12 cellular contexts compared by ENCODE assay signal in genomic region chr2:64133828-64134227, GRCh38. TPM values are rescaled to one million over a fixed set of nuclear protein-coding genes. Genes with fewer than 3 reads are reported as not detected.
A peak's percentile ranks its signal among the peaks of the same experiment; 100 is the strongest.
DNase-seq lines count a peak whose midpoint lies in the region; ATAC-seq lines count a peak whose summit lies in the region.
"Had no signal": no experiment of that assay in that cellular context is flagged by ENCODE, and none has a peak within 500 bp of the region (broad histone marks: within the 10 kb centered on the region; RNA-seq: fewer than 3 reads in every experiment).

No MANE protein-coding gene starts in this region.

- no peak for DNase-seq in CD4-positive, CD25-positive, alpha-beta regulatory T cell
- DNase-seq in HT-29 (ENCODE audit: low spot score), result peak; percentile 11
- no peak for DNase-seq in activated naive CD8-positive, alpha-beta T cell treated with anti-CD3 and anti-CD28 coated beads, Interleukin-2, amount 50 U/mL, for 24 hours
- DNase-seq in kidney tubule cell (ENCODE audit: low spot score), result peak; percentile 44
- no peak for DNase-seq in NCI-H1436 (lab: John Stamatoyannopoulos, UW)
- no peak for DNase-seq in superior temporal gyrus (ENCODE audit: extremely low spot score)
- DNase-seq: CD4-positive, alpha-beta T cell; effector CD8-positive, alpha-beta T cell; retina; SHP77 had no signal

- peaks cover 89% of the 10 kb centered on the region for H3K4me1 ChIP-seq in CD4-positive, CD25-positive, alpha-beta regulatory T cell (ENCODE audit: control insufficient read depth, insufficient read depth, low read length, poor library complexity, severe bottlenecking)

- H3K27ac Mint-ChIP-seq in CD4-positive, CD25-positive, alpha-beta regulatory T cell, result no peak overlapping the region
- H3K27ac Mint-ChIP-seq in activated naive CD8-positive, alpha-beta T cell treated with anti-CD3 and anti-CD28 coated beads, Interleukin-2, amount 50 U/mL, for 24 hours, result peak overlapping the region; percentile 87

- H3K36me3 Mint-ChIP-seq in CD4-positive, CD25-positive, alpha-beta regulatory T cell, result peaks cover 20% of the 10 kb centered on the region
- H3K36me3 Mint-ChIP-seq in activated naive CD8-positive, alpha-beta T cell treated with anti-CD3 and anti-CD28 coated beads, Interleukin-2, amount 50 U/mL, for 24 hours (ENCODE audit: low read depth), result peaks cover 20% of the 10 kb centered on the region

- H3K36me3 ChIP-seq in CD4-positive, CD25-positive, alpha-beta regulatory T cell (ENCODE audit: control insufficient read depth, insufficient read depth, low read length), result peaks cover 5% of the 10 kb centered on the region

- no peak overlapping the region for H3K27ac ChIP-seq in CD4-positive, CD25-positive, alpha-beta regulatory T cell (ENCODE audit: insufficient read depth, low read length, poor library complexity, severe bottlenecking)

- H3K9me3 ChIP-seq in CD4-positive, CD25-positive, alpha-beta regulatory T cell (ENCODE audit: control insufficient read depth in 2 of 2, low read length in 2 of 2), result no peaks in the 10 kb centered on the region

- H3K27me3 ChIP-seq in CD4-positive, CD25-positive, alpha-beta regulatory T cell (ENCODE audit: control insufficient read depth, insufficient read depth, low read length), result no peaks in the 10 kb centered on the region

- H3K4me1 Mint-ChIP-seq in CD4-positive, CD25-positive, alpha-beta regulatory T cell, result peaks cover 60 to 93% (median 79%) of the 10 kb centered on the region in 4 donors
- H3K4me1 Mint-ChIP-seq in activated naive CD8-positive, alpha-beta T cell treated with anti-CD3 and anti-CD28 coated beads, Interleukin-2, amount 50 U/mL, for 24 hours, result peaks cover 93% of the 10 kb centered on the region

- ATAC-seq in CD4-positive, CD25-positive, alpha-beta regulatory T cell (ENCODE audit: low read depth in 2 of 2), result no peak
- ATAC-seq in activated naive CD8-positive, alpha-beta T cell treated with anti-CD3 and anti-CD28 coated beads, Interleukin-2, amount 50 U/mL, for 24 hours, result peak; percentile 86
- no peak for ATAC-seq in GM18873 (IDR thresholded peaks at IDR 0.05; ENCODE audit: low FRiP score, unreplicated experiment)
- no peak for ATAC-seq in HG03159 (IDR thresholded peaks at IDR 0.05; ENCODE audit: unreplicated experiment)

- no peaks in the 10 kb centered on the region for H3K27me3 Mint-ChIP-seq in CD4-positive, CD25-positive, alpha-beta regulatory T cell
- no peaks in the 10 kb centered on the region for H3K27me3 Mint-ChIP-seq in activated naive CD8-positive, alpha-beta T cell treated with anti-CD3 and anti-CD28 coated beads, Interleukin-2, amount 50 U/mL, for 24 hours
- H3K27me3 Mint-ChIP-seq: CD4-positive, alpha-beta T cell had no signal

- H3K9me3 Mint-ChIP-seq in CD4-positive, CD25-positive, alpha-beta regulatory T cell, result no peaks in the 10 kb centered on the region
- no peaks in the 10 kb centered on the region for H3K9me3 Mint-ChIP-seq in activated naive CD8-positive, alpha-beta T cell treated with anti-CD3 and anti-CD28 coated beads, Interleukin-2, amount 50 U/mL, for 24 hours
- H3K9me3 Mint-ChIP-seq: CD4-positive, alpha-beta T cell had no signal

- H3K4me3 ChIP-seq in CD4-positive, CD25-positive, alpha-beta regulatory T cell (ENCODE audit: low read depth, low read length), result peak overlapping the region; percentile 53

- peak overlapping the region in 3 of 4 donors; percentile 18 to 38 (median 28) for H3K4me3 Mint-ChIP-seq in CD4-positive, CD25-positive, alpha-beta regulatory T cell
- peak overlapping the region; percentile 13 for H3K4me3 Mint-ChIP-seq in activated naive CD8-positive, alpha-beta T cell treated with anti-CD3 and anti-CD28 coated beads, Interleukin-2, amount 50 U/mL, for 24 hours

RNA-seq across cellular contexts. Expression of gene PELI1, which starts 10.4 kb away (rescaled TPM):
- total RNA-seq in CD4-positive, CD25-positive, alpha-beta regulatory T cell, result 405 TPM
- 10 to 100 TPM; 32.9 to 39.8 (median 33.8) TPM for polyA plus RNA-seq in CD4-positive, CD25-positive, alpha-beta regulatory T cell
- total RNA-seq in HT-29 (2014; rRNA removed; shearing (Covaris generic)), result 122 and 123 TPM in 2 replicates

Comparison
In these comparisons a context has a peak if more than half of its experiments do, and no peak if none do; other contexts are left out.
1. DNase-seq: peak in HT-29 (single experiment) and kidney tubule cell (single experiment); none in CD4-positive, CD25-positive, alpha-beta regulatory T cell (0 of 3), activated naive CD8-positive, alpha-beta T cell treated with anti-CD3 and anti-CD28 coated beads, Interleukin-2, amount 50 U/mL, for 24 hours (single experiment), NCI-H1436 (single experiment) and superior temporal gyrus (single experiment).